Comparison of ENCODE assay signal across 1 cellular context in the genomic region with DNA sequence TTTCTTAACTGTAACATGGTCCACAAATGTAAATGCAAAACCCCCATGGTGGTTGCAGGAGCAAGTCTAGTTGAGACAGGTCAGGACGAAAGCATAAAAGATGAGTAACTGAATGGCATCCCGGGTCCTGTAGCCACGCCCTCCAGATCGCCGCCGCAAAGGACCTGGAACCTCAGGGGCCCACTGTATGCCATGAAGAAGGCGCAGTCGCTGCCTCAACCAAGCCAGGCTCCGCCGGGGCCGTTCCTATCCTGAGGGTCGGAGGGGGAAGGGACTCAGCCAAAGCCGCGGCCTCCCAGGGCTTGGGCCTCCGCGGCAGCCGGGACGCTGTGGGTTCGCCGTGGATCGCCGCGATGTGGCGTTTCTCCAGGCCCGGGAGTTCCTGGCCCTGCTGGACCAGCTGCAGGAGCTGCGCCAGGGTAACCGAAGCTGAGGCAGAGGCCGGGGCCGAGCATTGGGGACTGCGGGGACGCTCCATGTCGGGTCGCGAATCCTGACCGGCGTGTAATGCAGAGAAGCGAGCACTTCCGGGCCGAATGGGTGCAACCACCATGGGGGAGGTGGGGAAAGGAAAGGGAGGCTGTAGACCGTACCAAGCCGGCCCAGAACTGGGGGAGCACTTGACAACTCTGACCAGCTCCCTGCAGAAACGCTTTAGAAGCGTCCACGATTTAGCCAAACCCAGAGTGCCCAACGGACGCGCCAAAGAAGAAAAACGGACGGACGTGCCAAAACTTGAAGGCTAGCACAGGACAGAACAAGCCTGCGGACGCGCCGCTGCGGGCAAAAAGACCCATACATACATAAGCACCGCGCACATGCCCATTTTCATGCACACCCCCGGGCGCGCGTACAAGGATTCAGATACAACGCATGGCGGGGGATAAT.
TF ChIP-seq lines count a peak whose summit lies in the region.

No MANE protein-coding gene starts in this region.

TF ChIP-seq in HepG2, 621 proteins besides CTCF, POLR2A, EP300 and RAD21 (continued from another document):
- TF ChIP-seq, protein P1, sequence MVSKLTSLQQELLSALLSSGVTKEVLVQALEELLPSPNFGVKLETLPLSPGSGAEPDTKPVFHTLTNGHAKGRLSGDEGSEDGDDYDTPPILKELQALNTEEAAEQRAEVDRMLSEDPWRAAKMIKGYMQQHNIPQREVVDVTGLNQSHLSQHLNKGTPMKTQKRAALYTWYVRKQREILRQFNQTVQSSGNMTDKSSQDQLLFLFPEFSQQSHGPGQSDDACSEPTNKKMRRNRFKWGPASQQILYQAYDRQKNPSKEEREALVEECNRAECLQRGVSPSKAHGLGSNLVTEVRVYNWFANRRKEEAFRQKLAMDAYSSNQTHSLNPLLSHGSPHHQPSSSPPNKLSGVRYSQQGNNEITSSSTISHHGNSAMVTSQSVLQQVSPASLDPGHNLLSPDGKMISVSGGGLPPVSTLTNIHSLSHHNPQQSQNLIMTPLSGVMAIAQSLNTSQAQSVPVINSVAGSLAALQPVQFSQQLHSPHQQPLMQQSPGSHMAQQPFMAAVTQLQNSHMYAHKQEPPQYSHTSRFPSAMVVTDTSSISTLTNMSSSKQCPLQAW (CRISPR knock-in tag; IDR thresholded peaks at IDR 0.05): peak; percentile 93
- 0 out of 2 replicates have a peak, but pooled peaks have one; percentile 34 for TF ChIP-seq GPN1 (CRISPR knock-in tag; IDR thresholded peaks at IDR 0.05; ENCODE audit: borderline replicate concordance)
- TF ChIP-seq DMAP1 (CRISPR knock-in tag; IDR thresholded peaks at IDR 0.05): peak; percentile 92
- peak; percentile 96 for TF ChIP-seq ZNF883 (CRISPR knock-in tag; IDR thresholded peaks at IDR 0.05; ENCODE audit: not compliant biosample characterization)
- TF ChIP-seq SMC3 (IDR thresholded peaks at IDR 0.05; ENCODE audit: low read length): no peak
- TF ChIP-seq ZSCAN30 (CRISPR knock-in tag; IDR thresholded peaks at IDR 0.05): peak; percentile 97
- TF ChIP-seq NFYC (CRISPR knock-in tag; IDR thresholded peaks at IDR 0.05): peak; percentile 11
- no peak for TF ChIP-seq HNF4G (IDR thresholded peaks at IDR 0.05; ENCODE audit: borderline replicate concordance, low read depth, low read length)
- 0 out of 2 replicates have a peak, but pooled peaks have one; percentile 9 for TF ChIP-seq HNF4G (CRISPR knock-in tag; IDR thresholded peaks at IDR 0.05; ENCODE audit: borderline replicate concordance, low read depth)
- TF ChIP-seq SOX13 (IDR thresholded peaks at IDR 0.05): peak; percentile 74; the same call in 1 of the 2 replicates
- TF ChIP-seq SOX13 (CRISPR knock-in tag; conservative IDR thresholded peaks at IDR 0.05 in 1 of 2, IDR thresholded peaks at IDR 0.05 in 1 of 2): peak; percentile 40 to 92
- TF ChIP-seq, protein P2, sequence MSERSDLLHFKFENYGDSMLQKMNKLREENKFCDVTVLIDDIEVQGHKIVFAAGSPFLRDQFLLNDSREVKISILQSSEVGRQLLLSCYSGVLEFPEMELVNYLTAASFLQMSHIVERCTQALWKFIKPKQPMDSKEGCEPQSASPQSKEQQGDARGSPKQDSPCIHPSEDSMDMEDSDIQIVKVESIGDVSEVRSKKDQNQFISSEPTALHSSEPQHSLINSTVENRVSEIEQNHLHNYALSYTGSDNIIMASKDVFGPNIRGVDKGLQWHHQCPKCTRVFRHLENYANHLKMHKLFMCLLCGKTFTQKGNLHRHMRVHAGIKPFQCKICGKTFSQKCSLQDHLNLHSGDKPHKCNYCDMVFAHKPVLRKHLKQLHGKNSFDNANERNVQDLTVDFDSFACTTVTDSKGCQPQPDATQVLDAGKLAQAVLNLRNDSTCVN (CRISPR knock-in tag; IDR thresholded peaks at IDR 0.05; ENCODE audit: borderline replicate concordance): no peak
- TF ChIP-seq ZBTB42 (CRISPR knock-in tag; IDR thresholded peaks at IDR 0.05): 0 out of 2 replicates have a peak, but pooled peaks have one; percentile 11
- TF ChIP-seq ZBTB8A (CRISPR knock-in tag; IDR thresholded peaks at IDR 0.05; ENCODE audit: borderline replicate concordance, low read depth): 0 out of 2 replicates have a peak, but pooled peaks have one; percentile 84
- TF ChIP-seq, protein P3, sequence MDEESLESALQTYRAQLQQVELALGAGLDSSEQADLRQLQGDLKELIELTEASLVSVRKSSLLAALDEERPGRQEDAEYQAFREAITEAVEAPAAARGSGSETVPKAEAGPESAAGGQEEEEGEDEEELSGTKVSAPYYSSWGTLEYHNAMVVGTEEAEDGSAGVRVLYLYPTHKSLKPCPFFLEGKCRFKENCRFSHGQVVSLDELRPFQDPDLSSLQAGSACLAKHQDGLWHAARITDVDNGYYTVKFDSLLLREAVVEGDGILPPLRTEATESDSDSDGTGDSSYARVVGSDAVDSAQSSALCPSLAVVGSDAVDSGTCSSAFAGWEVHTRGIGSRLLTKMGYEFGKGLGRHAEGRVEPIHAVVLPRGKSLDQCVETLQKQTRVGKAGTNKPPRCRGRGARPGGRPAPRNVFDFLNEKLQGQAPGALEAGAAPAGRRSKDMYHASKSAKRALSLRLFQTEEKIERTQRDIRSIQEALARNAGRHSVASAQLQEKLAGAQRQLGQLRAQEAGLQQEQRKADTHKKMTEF (CRISPR knock-in tag; IDR thresholded peaks at IDR 0.05): peak; percentile 99
- TF ChIP-seq, protein P4, sequence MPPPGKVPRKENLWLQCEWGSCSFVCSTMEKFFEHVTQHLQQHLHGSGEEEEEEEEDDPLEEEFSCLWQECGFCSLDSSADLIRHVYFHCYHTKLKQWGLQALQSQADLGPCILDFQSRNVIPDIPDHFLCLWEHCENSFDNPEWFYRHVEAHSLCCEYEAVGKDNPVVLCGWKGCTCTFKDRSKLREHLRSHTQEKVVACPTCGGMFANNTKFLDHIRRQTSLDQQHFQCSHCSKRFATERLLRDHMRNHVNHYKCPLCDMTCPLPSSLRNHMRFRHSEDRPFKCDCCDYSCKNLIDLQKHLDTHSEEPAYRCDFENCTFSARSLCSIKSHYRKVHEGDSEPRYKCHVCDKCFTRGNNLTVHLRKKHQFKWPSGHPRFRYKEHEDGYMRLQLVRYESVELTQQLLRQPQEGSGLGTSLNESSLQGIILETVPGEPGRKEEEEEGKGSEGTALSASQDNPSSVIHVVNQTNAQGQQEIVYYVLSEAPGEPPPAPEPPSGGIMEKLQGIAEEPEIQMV (CRISPR knock-in tag; IDR thresholded peaks at IDR 0.05; ENCODE audit: low read depth): peak; percentile 90
- TF ChIP-seq EZH2 (conservative IDR thresholded peaks at IDR 0.05; ENCODE audit: low read depth, low read length): no peak
- peak; percentile 56; the same call in 1 of the 2 replicates for TF ChIP-seq ZNF180 (CRISPR knock-in tag; IDR thresholded peaks at IDR 0.05; ENCODE audit: borderline replicate concordance, low read depth)
- peak; percentile 97 for TF ChIP-seq HES4 (CRISPR knock-in tag; IDR thresholded peaks at IDR 0.05; ENCODE audit: borderline replicate concordance)
- TF ChIP-seq SMAD3 (CRISPR knock-in tag; IDR thresholded peaks at IDR 0.05): peak; percentile 88
- TF ChIP-seq SOX6 (IDR thresholded peaks at IDR 0.05): no peak
- TF ChIP-seq SOX6 (CRISPR knock-in tag; IDR thresholded peaks at IDR 0.05): peak; percentile 86
- peak; percentile 86 for TF ChIP-seq ELF3 (CRISPR knock-in tag; IDR thresholded peaks at IDR 0.05)
- TF ChIP-seq, protein P5, sequence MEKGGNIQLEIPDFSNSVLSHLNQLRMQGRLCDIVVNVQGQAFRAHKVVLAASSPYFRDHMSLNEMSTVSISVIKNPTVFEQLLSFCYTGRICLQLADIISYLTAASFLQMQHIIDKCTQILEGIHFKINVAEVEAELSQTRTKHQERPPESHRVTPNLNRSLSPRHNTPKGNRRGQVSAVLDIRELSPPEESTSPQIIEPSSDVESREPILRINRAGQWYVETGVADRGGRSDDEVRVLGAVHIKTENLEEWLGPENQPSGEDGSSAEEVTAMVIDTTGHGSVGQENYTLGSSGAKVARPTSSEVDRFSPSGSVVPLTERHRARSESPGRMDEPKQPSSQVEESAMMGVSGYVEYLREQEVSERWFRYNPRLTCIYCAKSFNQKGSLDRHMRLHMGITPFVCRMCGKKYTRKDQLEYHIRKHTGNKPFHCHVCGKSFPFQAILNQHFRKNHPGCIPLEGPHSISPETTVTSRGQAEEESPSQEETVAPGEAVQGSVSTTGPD (CRISPR knock-in tag; IDR thresholded peaks at IDR 0.05): peak; percentile 71
- TF ChIP-seq ZNF703 (CRISPR knock-in tag; IDR thresholded peaks at IDR 0.05; ENCODE audit: borderline replicate concordance): no peak
- TF ChIP-seq, protein P6, sequence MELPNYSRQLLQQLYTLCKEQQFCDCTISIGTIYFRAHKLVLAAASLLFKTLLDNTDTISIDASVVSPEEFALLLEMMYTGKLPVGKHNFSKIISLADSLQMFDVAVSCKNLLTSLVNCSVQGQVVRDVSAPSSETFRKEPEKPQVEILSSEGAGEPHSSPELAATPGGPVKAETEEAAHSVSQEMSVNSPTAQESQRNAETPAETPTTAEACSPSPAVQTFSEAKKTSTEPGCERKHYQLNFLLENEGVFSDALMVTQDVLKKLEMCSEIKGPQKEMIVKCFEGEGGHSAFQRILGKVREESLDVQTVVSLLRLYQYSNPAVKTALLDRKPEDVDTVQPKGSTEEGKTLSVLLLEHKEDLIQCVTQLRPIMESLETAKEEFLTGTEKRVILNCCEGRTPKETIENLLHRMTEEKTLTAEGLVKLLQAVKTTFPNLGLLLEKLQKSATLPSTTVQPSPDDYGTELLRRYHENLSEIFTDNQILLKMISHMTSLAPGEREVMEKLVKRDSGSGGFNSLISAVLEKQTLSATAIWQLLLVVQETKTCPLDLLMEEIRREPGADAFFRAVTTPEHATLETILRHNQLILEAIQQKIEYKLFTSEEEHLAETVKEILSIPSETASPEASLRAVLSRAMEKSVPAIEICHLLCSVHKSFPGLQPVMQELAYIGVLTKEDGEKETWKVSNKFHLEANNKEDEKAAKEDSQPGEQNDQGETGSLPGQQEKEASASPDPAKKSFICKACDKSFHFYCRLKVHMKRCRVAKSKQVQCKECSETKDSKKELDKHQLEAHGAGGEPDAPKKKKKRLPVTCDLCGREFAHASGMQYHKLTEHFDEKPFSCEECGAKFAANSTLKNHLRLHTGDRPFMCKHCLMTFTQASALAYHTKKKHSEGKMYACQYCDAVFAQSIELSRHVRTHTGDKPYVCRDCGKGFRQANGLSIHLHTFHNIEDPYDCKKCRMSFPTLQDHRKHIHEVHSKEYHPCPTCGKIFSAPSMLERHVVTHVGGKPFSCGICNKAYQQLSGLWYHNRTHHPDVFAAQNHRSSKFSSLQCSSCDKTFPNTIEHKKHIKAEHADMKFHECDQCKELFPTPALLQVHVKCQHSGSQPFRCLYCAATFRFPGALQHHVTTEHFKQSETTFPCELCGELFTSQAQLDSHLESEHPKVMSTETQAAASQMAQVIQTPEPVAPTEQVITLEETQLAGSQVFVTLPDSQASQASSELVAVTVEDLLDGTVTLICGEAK (IDR thresholded peaks at IDR 0.05): no peak
- TF ChIP-seq, protein P6 (CRISPR knock-in tag; IDR thresholded peaks at IDR 0.05): no peak
- TF ChIP-seq TEAD2 (CRISPR knock-in tag; IDR thresholded peaks at IDR 0.05): peak; percentile 62; the same call in 1 of the 2 replicates
- no peak for TF ChIP-seq ZNF678 (CRISPR knock-in tag; IDR thresholded peaks at IDR 0.05)
- TF ChIP-seq SRY (CRISPR knock-in tag; IDR thresholded peaks at IDR 0.05): peak; percentile 98
